ENCODE assay signal across 1 cellular context in genomic region chr9:130461218-130461630, GRCh38.
A peak's percentile ranks its signal among the peaks of the same experiment; 100 is the strongest.
TF ChIP-seq lines count a peak whose summit lies in the region.

No MANE protein-coding gene starts in this region.

TF ChIP-seq in H1, 55 proteins besides CTCF, POLR2A, EP300 and RAD21 (continued from another document):
- TF ChIP-seq, protein P1, sequence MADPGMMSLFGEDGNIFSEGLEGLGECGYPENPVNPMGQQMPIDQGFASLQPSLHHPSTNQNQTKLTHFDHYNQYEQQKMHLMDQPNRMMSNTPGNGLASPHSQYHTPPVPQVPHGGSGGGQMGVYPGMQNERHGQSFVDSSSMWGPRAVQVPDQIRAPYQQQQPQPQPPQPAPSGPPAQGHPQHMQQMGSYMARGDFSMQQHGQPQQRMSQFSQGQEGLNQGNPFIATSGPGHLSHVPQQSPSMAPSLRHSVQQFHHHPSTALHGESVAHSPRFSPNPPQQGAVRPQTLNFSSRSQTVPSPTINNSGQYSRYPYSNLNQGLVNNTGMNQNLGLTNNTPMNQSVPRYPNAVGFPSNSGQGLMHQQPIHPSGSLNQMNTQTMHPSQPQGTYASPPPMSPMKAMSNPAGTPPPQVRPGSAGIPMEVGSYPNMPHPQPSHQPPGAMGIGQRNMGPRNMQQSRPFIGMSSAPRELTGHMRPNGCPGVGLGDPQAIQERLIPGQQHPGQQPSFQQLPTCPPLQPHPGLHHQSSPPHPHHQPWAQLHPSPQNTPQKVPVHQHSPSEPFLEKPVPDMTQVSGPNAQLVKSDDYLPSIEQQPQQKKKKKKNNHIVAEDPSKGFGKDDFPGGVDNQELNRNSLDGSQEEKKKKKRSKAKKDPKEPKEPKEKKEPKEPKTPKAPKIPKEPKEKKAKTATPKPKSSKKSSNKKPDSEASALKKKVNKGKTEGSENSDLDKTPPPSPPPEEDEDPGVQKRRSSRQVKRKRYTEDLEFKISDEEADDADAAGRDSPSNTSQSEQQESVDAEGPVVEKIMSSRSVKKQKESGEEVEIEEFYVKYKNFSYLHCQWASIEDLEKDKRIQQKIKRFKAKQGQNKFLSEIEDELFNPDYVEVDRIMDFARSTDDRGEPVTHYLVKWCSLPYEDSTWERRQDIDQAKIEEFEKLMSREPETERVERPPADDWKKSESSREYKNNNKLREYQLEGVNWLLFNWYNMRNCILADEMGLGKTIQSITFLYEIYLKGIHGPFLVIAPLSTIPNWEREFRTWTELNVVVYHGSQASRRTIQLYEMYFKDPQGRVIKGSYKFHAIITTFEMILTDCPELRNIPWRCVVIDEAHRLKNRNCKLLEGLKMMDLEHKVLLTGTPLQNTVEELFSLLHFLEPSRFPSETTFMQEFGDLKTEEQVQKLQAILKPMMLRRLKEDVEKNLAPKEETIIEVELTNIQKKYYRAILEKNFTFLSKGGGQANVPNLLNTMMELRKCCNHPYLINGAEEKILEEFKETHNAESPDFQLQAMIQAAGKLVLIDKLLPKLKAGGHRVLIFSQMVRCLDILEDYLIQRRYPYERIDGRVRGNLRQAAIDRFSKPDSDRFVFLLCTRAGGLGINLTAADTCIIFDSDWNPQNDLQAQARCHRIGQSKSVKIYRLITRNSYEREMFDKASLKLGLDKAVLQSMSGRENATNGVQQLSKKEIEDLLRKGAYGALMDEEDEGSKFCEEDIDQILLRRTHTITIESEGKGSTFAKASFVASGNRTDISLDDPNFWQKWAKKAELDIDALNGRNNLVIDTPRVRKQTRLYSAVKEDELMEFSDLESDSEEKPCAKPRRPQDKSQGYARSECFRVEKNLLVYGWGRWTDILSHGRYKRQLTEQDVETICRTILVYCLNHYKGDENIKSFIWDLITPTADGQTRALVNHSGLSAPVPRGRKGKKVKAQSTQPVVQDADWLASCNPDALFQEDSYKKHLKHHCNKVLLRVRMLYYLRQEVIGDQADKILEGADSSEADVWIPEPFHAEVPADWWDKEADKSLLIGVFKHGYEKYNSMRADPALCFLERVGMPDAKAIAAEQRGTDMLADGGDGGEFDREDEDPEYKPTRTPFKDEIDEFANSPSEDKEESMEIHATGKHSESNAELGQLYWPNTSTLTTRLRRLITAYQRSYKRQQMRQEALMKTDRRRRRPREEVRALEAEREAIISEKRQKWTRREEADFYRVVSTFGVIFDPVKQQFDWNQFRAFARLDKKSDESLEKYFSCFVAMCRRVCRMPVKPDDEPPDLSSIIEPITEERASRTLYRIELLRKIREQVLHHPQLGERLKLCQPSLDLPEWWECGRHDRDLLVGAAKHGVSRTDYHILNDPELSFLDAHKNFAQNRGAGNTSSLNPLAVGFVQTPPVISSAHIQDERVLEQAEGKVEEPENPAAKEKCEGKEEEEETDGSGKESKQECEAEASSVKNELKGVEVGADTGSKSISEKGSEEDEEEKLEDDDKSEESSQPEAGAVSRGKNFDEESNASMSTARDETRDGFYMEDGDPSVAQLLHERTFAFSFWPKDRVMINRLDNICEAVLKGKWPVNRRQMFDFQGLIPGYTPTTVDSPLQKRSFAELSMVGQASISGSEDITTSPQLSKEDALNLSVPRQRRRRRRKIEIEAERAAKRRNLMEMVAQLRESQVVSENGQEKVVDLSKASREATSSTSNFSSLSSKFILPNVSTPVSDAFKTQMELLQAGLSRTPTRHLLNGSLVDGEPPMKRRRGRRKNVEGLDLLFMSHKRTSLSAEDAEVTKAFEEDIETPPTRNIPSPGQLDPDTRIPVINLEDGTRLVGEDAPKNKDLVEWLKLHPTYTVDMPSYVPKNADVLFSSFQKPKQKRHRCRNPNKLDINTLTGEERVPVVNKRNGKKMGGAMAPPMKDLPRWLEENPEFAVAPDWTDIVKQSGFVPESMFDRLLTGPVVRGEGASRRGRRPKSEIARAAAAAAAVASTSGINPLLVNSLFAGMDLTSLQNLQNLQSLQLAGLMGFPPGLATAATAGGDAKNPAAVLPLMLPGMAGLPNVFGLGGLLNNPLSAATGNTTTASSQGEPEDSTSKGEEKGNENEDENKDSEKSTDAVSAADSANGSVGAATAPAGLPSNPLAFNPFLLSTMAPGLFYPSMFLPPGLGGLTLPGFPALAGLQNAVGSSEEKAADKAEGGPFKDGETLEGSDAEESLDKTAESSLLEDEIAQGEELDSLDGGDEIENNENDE (IDR thresholded peaks at IDR 0.05; ENCODE audit: insufficient replicate concordance, low read length) = no peak
- TF ChIP-seq TCF12 (IDR thresholded peaks at IDR 0.05; ENCODE audit: low read depth, low read length) (no peak), BRCA1 (IDR thresholded peaks at IDR 0.05; ENCODE audit: low read depth, low read length) (no peak), EGR1 (IDR thresholded peaks at IDR 0.05; ENCODE audit: borderline replicate concordance, low read depth, low read length) (peak; percentile 28; the same call in 1 of the 2 replicates), MAX (IDR thresholded peaks at IDR 0.05) (peak; percentile 55), TEAD4 (IDR thresholded peaks at IDR 0.05; ENCODE audit: low read depth, low read length) (no peak), GTF2F1 (IDR thresholded peaks at IDR 0.05; ENCODE audit: borderline replicate concordance, low read depth, low read length) (no peak)
- TF ChIP-seq, protein P2, sequence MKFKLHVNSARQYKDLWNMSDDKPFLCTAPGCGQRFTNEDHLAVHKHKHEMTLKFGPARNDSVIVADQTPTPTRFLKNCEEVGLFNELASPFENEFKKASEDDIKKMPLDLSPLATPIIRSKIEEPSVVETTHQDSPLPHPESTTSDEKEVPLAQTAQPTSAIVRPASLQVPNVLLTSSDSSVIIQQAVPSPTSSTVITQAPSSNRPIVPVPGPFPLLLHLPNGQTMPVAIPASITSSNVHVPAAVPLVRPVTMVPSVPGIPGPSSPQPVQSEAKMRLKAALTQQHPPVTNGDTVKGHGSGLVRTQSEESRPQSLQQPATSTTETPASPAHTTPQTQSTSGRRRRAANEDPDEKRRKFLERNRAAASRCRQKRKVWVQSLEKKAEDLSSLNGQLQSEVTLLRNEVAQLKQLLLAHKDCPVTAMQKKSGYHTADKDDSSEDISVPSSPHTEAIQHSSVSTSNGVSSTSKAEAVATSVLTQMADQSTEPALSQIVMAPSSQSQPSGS (IDR thresholded peaks at IDR 0.05; ENCODE audit: low read length) = no peak
TF ChIP-seq in H1: peak in this region for 4.
